ENCODE assay signal across 8 cellular contexts in the genomic region with DNA sequence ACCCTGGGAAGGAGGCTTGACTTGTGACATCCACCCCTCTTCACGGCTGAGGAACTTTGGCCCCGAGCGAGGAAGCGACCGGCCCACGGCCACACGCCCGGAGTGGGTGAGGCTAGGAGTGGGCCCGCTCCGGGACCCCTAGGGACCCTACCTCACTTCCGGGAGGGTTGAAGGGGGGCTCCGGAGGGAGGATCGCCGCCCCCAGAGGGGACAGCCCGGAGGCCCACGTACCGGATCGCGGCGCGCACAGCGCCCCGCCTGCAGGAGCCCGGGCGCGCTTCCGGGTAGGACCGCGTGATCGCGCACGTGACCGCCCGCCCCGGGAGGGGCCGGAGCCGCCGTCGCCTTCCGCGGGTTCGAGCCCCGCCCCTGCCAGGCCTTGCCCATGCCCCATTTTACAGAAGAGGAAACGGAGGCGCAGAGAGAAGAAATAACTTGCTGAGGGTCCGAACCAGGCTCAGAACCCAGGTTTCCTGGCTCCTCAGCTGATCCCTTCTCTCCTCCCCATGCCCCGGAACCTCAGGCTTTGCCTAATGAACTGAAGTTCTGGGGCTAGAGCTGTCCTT. TPM values are rescaled to one million over a fixed set of nuclear protein-coding genes. Genes with fewer than 3 reads are reported as not detected.
DNase-seq lines count a peak whose midpoint lies in the region; ATAC-seq and TF ChIP-seq lines count a peak whose summit lies in the region.

A gene (minus strand): TSS at position 280 of the 566 bp plus-strand sequence. CDS start 3,695 bp downstream, outside the sequence.

- H3K36me3 Mint-ChIP-seq in CD4-positive, alpha-beta T cell (ENCODE audit: low read depth): peaks cover 50% of the 10 kb centered on the region
- peaks cover 32% of the 10 kb centered on the region for H3K36me3 Mint-ChIP-seq in activated T-helper 2 cell treated with anti-CD3 and anti-CD28 coated beads, Interferon-gamma antibody, Interleukin-2, Interleukin-4, amounts not matched to agents 10 μg/mL and 5 μg/mL and 100 μg/mL, durations not matched to agents 14 hours and 24 hours and 36 hours (ENCODE audit: low read depth)

- peaks cover 0 to 14% (median 4%) of the 10 kb centered on the region in 4 donors for H3K4me1 ChIP-seq in Peyer's patch

- peak; percentile 91 for ATAC-seq in CD4-positive, alpha-beta T cell (ENCODE audit: poor library complexity)
- ATAC-seq in GM19324 (IDR thresholded peaks at IDR 0.05; ENCODE audit: low FRiP score, unreplicated experiment): peak; percentile 94
- ATAC-seq in HG03457 (IDR thresholded peaks at IDR 0.05; ENCODE audit: unreplicated experiment): peak; percentile 85
- ATAC-seq in stimulated activated naive CD8-positive, alpha-beta T cell treated with anti-CD3 and anti-CD28 coated beads, Interleukin-15, amount 100 ng/mL, for 72 hours: peak; percentile 94

- H3K4me3 ChIP-seq in Peyer's patch (peak within 1 kb of the TSS; percentile 71 to 90 (median 86)), fibroblast of the aortic adventitia (ENCODE audit: low read depth, low read length) (peak within 1 kb of the TSS; percentile 83), neural cell (ENCODE audit: low read length) (peak within 1 kb of the TSS; percentile 54)

- peak within 1 kb of the TSS; percentile 66 for H3K27ac ChIP-seq in CD4-positive, alpha-beta T cell (ENCODE audit: low read depth, low read length)
- H3K27ac ChIP-seq in Peyer's patch (peak within 1 kb of the TSS; percentile 88 to 92 (median 91)), neural cell (ENCODE audit: low read length) (no peak within 1 kb of the TSS)

- POLR2A ChIA-PET in CD4-positive, alpha-beta T cell (lab: Charles Lee): interaction anchor here (1.3 to 2.1 kb wide), 4 partner anchors 20 to 1173 kb away, joined by 5 to 8 read pairs (median 6); a partner anchor contains a TSS

- intact Hi-C loops in CD4-positive, alpha-beta T cell (cut with DNase I, micrococcal nuclease): loop anchor here in 1 of 2 experiments (2.0 to 10.0 kb wide), 5 partner anchors 312 to 1738 kb away; a partner anchor contains a TSS
- intact Hi-C loops in activated T-helper 2 cell treated with anti-CD3 and anti-CD28 coated beads, Interferon-gamma antibody, Interleukin-2, Interleukin-4, amounts not matched to agents 10 μg/mL and 5 μg/mL and 100 μg/mL, durations not matched to agents 14 hours and 24 hours and 36 hours (cut with micrococcal nuclease): loop anchor here (5.0 to 10.0 kb wide), 3 partner anchors 312 to 1561 kb away; a partner anchor contains a TSS

- H3K79me2 ChIP-seq in neural cell (replicated peaks; ENCODE audit: insufficient read depth, low read length): no peaks in the 10 kb centered on the region

- no peak for TF ChIP-seq EP300 in neural cell (conservative IDR thresholded peaks at IDR 0.05; ENCODE audit: poor library complexity, severe bottlenecking)

- no peaks in the 10 kb centered on the region for H3K9me2 ChIP-seq in neural cell (ENCODE audit: insufficient read depth, low read length)

- H4K20me1 ChIP-seq in neural cell (ENCODE audit: insufficient read depth): no peaks in the 10 kb centered on the region

- no peak within 1 kb of the TSS for H3K4me2 ChIP-seq in neural cell (ENCODE audit: low read length)

- H3K9me3 Mint-ChIP-seq in CD4-positive, alpha-beta T cell: no peaks in the 10 kb centered on the region
- no peaks in the 10 kb centered on the region for H3K9me3 Mint-ChIP-seq in activated T-helper 2 cell treated with anti-CD3 and anti-CD28 coated beads, Interferon-gamma antibody, Interleukin-2, Interleukin-4, amounts not matched to agents 10 μg/mL and 5 μg/mL and 100 μg/mL, durations not matched to agents 14 hours and 24 hours and 36 hours
- no peaks in the 10 kb centered on the region for H3K9me3 Mint-ChIP-seq in stimulated activated naive CD8-positive, alpha-beta T cell treated with anti-CD3 and anti-CD28 coated beads, Interleukin-15, amount 100 ng/mL, for 72 hours

- no peaks in the 10 kb centered on the region for H3K9me3 ChIP-seq in CD4-positive, alpha-beta T cell (ENCODE audit: control insufficient read depth, low read length)
- H3K9me3 ChIP-seq in Peyer's patch (no peaks in the 10 kb centered on the region), neural cell (ENCODE audit: low read length) (no peaks in the 10 kb centered on the region)

- H3K4me1 Mint-ChIP-seq in CD4-positive, alpha-beta T cell (ENCODE audit: low read depth): peaks cover 40% of the 10 kb centered on the region
- peaks cover 26% of the 10 kb centered on the region for H3K4me1 Mint-ChIP-seq in activated T-helper 2 cell treated with anti-CD3 and anti-CD28 coated beads, Interferon-gamma antibody, Interleukin-2, Interleukin-4, amounts not matched to agents 10 μg/mL and 5 μg/mL and 100 μg/mL, durations not matched to agents 14 hours and 24 hours and 36 hours (ENCODE audit: low read depth)
- peaks cover 46% of the 10 kb centered on the region for H3K4me1 Mint-ChIP-seq in stimulated activated naive CD8-positive, alpha-beta T cell treated with anti-CD3 and anti-CD28 coated beads, Interleukin-15, amount 100 ng/mL, for 72 hours

- no peak for TF ChIP-seq RAD21 in neural cell (conservative IDR thresholded peaks at IDR 0.05)

- H3K4me3 Mint-ChIP-seq in CD4-positive, alpha-beta T cell: peak within 1 kb of the TSS; percentile 94
- H3K4me3 Mint-ChIP-seq in activated T-helper 2 cell treated with anti-CD3 and anti-CD28 coated beads, Interferon-gamma antibody, Interleukin-2, Interleukin-4, amounts not matched to agents 10 μg/mL and 5 μg/mL and 100 μg/mL, durations not matched to agents 14 hours and 24 hours and 36 hours (ENCODE audit: low read depth): peak within 1 kb of the TSS; percentile 90
- H3K4me3 Mint-ChIP-seq in stimulated activated naive CD8-positive, alpha-beta T cell treated with anti-CD3 and anti-CD28 coated beads, Interleukin-15, amount 100 ng/mL, for 72 hours: peak within 1 kb of the TSS; percentile 95 to 98

- peak; percentile 58 to 82 (median 73) for DNase-seq in CD4-positive, alpha-beta T cell
- peak; percentile 81 to 93 (median 91) for DNase-seq in Peyer's patch
- DNase-seq in activated T-helper 2 cell treated with anti-CD3 and anti-CD28 coated beads, Interferon-gamma antibody, Interleukin-2, Interleukin-4, amounts not matched to agents 10 μg/mL and 5 μg/mL and 100 μg/mL, durations not matched to agents 14 hours and 24 hours and 36 hours (ENCODE audit: low spot score): peak; percentile 75
- DNase-seq in fibroblast of the aortic adventitia (ENCODE audit: low read depth): peak; percentile 68
- DNase-seq in stimulated activated naive CD8-positive, alpha-beta T cell treated with anti-CD3 and anti-CD28 coated beads, Interleukin-15, amount 100 ng/mL, for 72 hours: peak; percentile 83 to 87

- no peak within 1 kb of the TSS for H3K9ac ChIP-seq in neural cell (ENCODE audit: low read length)

- CTCF ChIA-PET in CD4-positive, alpha-beta T cell (lab: Charles Lee): interaction anchor here (0.7 kb wide), 1 partner anchor 21 kb away, joined by 3 read pairs; no protein-coding TSS in a partner anchor

- peaks cover 1% of the 10 kb centered on the region for H3K27me3 Mint-ChIP-seq in CD4-positive, alpha-beta T cell
- peaks cover 14% of the 10 kb centered on the region for H3K27me3 Mint-ChIP-seq in activated T-helper 2 cell treated with anti-CD3 and anti-CD28 coated beads, Interferon-gamma antibody, Interleukin-2, Interleukin-4, amounts not matched to agents 10 μg/mL and 5 μg/mL and 100 μg/mL, durations not matched to agents 14 hours and 24 hours and 36 hours (ENCODE audit: low read depth)
- H3K27me3 Mint-ChIP-seq in stimulated activated naive CD8-positive, alpha-beta T cell treated with anti-CD3 and anti-CD28 coated beads, Interleukin-15, amount 100 ng/mL, for 72 hours: no peaks in the 10 kb centered on the region

- TF ChIP-seq CTCF in CD4-positive, alpha-beta T cell (IDR thresholded peaks at IDR 0.05): no peak
- TF ChIP-seq CTCF in Peyer's patch (IDR thresholded peaks at IDR 0.05) (peak in 1 of 6 experiments; percentile 15), fibroblast of the aortic adventitia (IDR thresholded peaks at IDR 0.05; ENCODE audit: insufficient read depth, low read length) (no peak), neural cell (IDR thresholded peaks at IDR 0.05; ENCODE audit: poor library complexity, severe bottlenecking) (no peak)

- H3K27ac Mint-ChIP-seq in CD4-positive, alpha-beta T cell: peak within 1 kb of the TSS; percentile 93
- H3K27ac Mint-ChIP-seq in activated T-helper 2 cell treated with anti-CD3 and anti-CD28 coated beads, Interferon-gamma antibody, Interleukin-2, Interleukin-4, amounts not matched to agents 10 μg/mL and 5 μg/mL and 100 μg/mL, durations not matched to agents 14 hours and 24 hours and 36 hours: peak within 1 kb of the TSS; percentile 81
- H3K27ac Mint-ChIP-seq in stimulated activated naive CD8-positive, alpha-beta T cell treated with anti-CD3 and anti-CD28 coated beads, Interleukin-15, amount 100 ng/mL, for 72 hours: peak within 1 kb of the TSS; percentile 97 to 98

- H3K27me3 ChIP-seq in CD4-positive, alpha-beta T cell (ENCODE audit: control insufficient read depth, insufficient read depth, low read length): no peaks in the 10 kb centered on the region
- H3K27me3 ChIP-seq in Peyer's patch (no peaks in the 10 kb centered on the region), neural cell (ENCODE audit: insufficient read depth, low read depth, low read length) (no peaks in the 10 kb centered on the region)

- H2AFZ ChIP-seq in neural cell (ENCODE audit: low read depth, low read length): peak within 1 kb of the TSS; percentile 21

- H3K36me3 ChIP-seq in Peyer's patch (peaks cover 0 to 29% (median 0%) of the 10 kb centered on the region in 3 donors), neural cell (ENCODE audit: insufficient read depth, low read length) (no peaks in the 10 kb centered on the region)

- peak; percentile 90 to 92 for TF ChIP-seq POLR2A in Peyer's patch (IDR thresholded peaks at IDR 0.05)

- no peaks in the 10 kb centered on the region for H3F3A ChIP-seq in neural cell (ENCODE audit: insufficient read depth, low read length, poor library complexity, severe bottlenecking)

TF ChIP-seq in neural cell, 6 proteins besides CTCF, POLR2A, EP300 and RAD21 (continues in another document):
- TF ChIP-seq TAF1 (IDR thresholded peaks at IDR 0.05; ENCODE audit: low read depth) (no peak), MXI1 (conservative IDR thresholded peaks at IDR 0.05; ENCODE audit: poor library complexity, severe bottlenecking) (no peak), SMC3 (conservative IDR thresholded peaks at IDR 0.05; ENCODE audit: poor library complexity) (no peak), POLR2AphosphoS5 (IDR thresholded peaks at IDR 0.05) (no peak), EZH2 (IDR thresholded peaks at IDR 0.05; ENCODE audit: borderline replicate concordance, insufficient read depth, low read length, poor library complexity, severe bottlenecking) (no peak)

RNA-seq across cellular contexts. Expression of the gene that starts here (rescaled TPM):
- 10 to 100 TPM; 49.8 to 50.5 TPM for total RNA-seq in CD4-positive, alpha-beta T cell
- total RNA-seq in Peyer's patch (100 to 1,000 TPM; 109 to 221 (median 136) TPM), fibroblast of the aortic adventitia (ENCODE audit: low replicate concordance) (42.3 and 53.4 TPM in 2 replicates)
- 61.2 and 62.0 TPM in 2 replicates for total RNA-seq in activated T-helper 2 cell treated with anti-CD3 and anti-CD28 coated beads, Interferon-gamma antibody, Interleukin-2, Interleukin-4, amounts not matched to agents 10 μg/mL and 5 μg/mL and 100 μg/mL, durations not matched to agents 14 hours and 24 hours and 36 hours
- 1.4 and 1.7 TPM in 2 replicates for polyA plus RNA-seq in neural cell
- 1.2 and 1.4 TPM in 2 replicates for polyA minus RNA-seq in neural cell
